Comparison of ENCODE assay signal across 20 cellular contexts in genomic region chr3:12294885-12295580, GRCh38. TPM values are rescaled to one million over a fixed set of nuclear protein-coding genes. Genes with fewer than 3 reads are reported as not detected.
DNase-seq lines count a peak whose midpoint lies in the region; ATAC-seq, FAIRE-seq and TF ChIP-seq lines count a peak whose summit lies in the region.
"Had no signal": no experiment of that assay in that cellular context is flagged by ENCODE, and none has a peak within 500 bp of the region (broad histone marks: within the 10 kb centered on the region; RNA-seq: fewer than 3 reads in every experiment).

No MANE protein-coding gene starts in this region.

- H3K27me3 ChIP-seq in Panc1 (ENCODE audit: control insufficient read depth, insufficient read depth, low read length) (no peaks in the 10 kb centered on the region), HepG2 (ENCODE audit: control insufficient read depth in 1 of 2, insufficient read depth in 2 of 2, low read length in 2 of 2) (no peaks in the 10 kb centered on the region), H7 (ENCODE audit: control insufficient read depth, insufficient read depth, low read length) (peaks cover 13% of the 10 kb centered on the region)

- intact Hi-C loops in Calu3 (cut with micrococcal nuclease; ENCODE audit: unreplicated experiment) (loop anchor here (5.0 kb wide), 1 partner anchor 112 kb away; no protein-coding TSS in a partner anchor), Panc1 (cut with micrococcal nuclease; ENCODE audit: unreplicated experiment) (loop anchor here (10.0 kb wide), 1 partner anchor 180 kb away; no protein-coding TSS in a partner anchor), mucosa of descending colon (cut with DNase I, micrococcal nuclease) (no loop called here), HepG2 (cut with micrococcal nuclease; ENCODE audit: unreplicated experiment) (no loop called here)

- in situ Hi-C loops in Panc1 (cut with HindIII; ENCODE audit: low pct_unique_long_range_greater_than_20kb, low sequenced_read_pairs) (no loop called here), HepG2 (cut with HindIII; ENCODE audit: extremely low pct_ligation_motif_present, low pct_unique_long_range_greater_than_20kb) (no loop called here)

- no peak overlapping the region for H3K27ac Mint-ChIP-seq in Calu3 (ENCODE audit: unreplicated experiment)
- H3K27ac Mint-ChIP-seq: activated naive CD8-positive, alpha-beta T cell treated with anti-CD3 and anti-CD28 coated beads, Interleukin-2, amount 10 ng/mL, durations not matched to agents 7 days and 5 days; CD4-positive, CD25-positive, alpha-beta regulatory T cell; dendritic cell treated with granulocyte-macrophage colony-stimulating factor and Interleukin-4, amounts not matched to agents 40 ng/mL and 50 ng/mL, for 4 days; naive thymus-derived CD8-positive, alpha-beta T cell; stimulated activated naive CD8-positive, alpha-beta T cell treated with anti-CD3 and anti-CD28 coated beads, Interleukin-15, amount 100 ng/mL, for 72 hours; T-cell had no signal

- ATAC-seq in Panc1: no peak
- ATAC-seq in mucosa of descending colon: peak; percentile 35
- no peak for ATAC-seq in HepG2
- ATAC-seq: left lobe of liver; naive thymus-derived CD8-positive, alpha-beta T cell; right cardiac atrium; stimulated activated naive CD8-positive, alpha-beta T cell treated with anti-CD3 and anti-CD28 coated beads, Interleukin-15, amount 100 ng/mL, for 72 hours; T-cell had no signal

- H3K4me3 Mint-ChIP-seq in Calu3 (ENCODE audit: low read depth, unreplicated experiment): peak overlapping the region; percentile 84
- H3K4me3 Mint-ChIP-seq: activated naive CD8-positive, alpha-beta T cell treated with anti-CD3 and anti-CD28 coated beads, Interleukin-2, amount 10 ng/mL, durations not matched to agents 7 days and 5 days; CD4-positive, CD25-positive, alpha-beta regulatory T cell; dendritic cell treated with granulocyte-macrophage colony-stimulating factor and Interleukin-4, amounts not matched to agents 40 ng/mL and 50 ng/mL, for 4 days; naive thymus-derived CD8-positive, alpha-beta T cell; stimulated activated naive CD8-positive, alpha-beta T cell treated with anti-CD3 and anti-CD28 coated beads, Interleukin-15, amount 100 ng/mL, for 72 hours; T-cell had no signal

- H3K36me3 ChIP-seq in Panc1 (ENCODE audit: control insufficient read depth, insufficient read depth, low read length) (no peaks in the 10 kb centered on the region), mucosa of descending colon (ENCODE audit: low read depth) (no peaks in the 10 kb centered on the region), HepG2 (replicated peaks in 1 of 2; ENCODE audit: control insufficient read depth in 1 of 2, insufficient read depth in 2 of 2, low read length in 2 of 2) (no peaks in the 10 kb centered on the region), H7 (replicated peaks; ENCODE audit: control insufficient read depth, insufficient read depth, low read length) (no peaks in the 10 kb centered on the region)

- H3K27ac ChIP-seq in Panc1 (ENCODE audit: low read length) (peak overlapping the region; percentile 93), HepG2 (ENCODE audit: extremely low read length, insufficient read depth, low read length) (no peak overlapping the region)
- H3K27ac ChIP-seq: HL-60 had no signal

- no peaks in the 10 kb centered on the region for H4K20me1 ChIP-seq in HepG2 (ENCODE audit: insufficient read depth, low read length)

- CTCF ChIA-PET in Calu3 (lab: Charles Lee) (interaction anchor here (1.1 kb wide), 1 partner anchor 13 kb away, joined by 4 read pairs; no protein-coding TSS in a partner anchor), Panc1 (lab: Charles Lee) (interaction anchor here (1.2 kb wide), 1 partner anchor 185 kb away, joined by 3 read pairs; no protein-coding TSS in a partner anchor), HepG2 (lab: Yijun Ruan, JAX; ENCODE audit: low intra/inter-chr PET ratio, low total read pairs) (no interaction called here)

- no peaks in the 10 kb centered on the region for H3K27me3 Mint-ChIP-seq in Calu3 (ENCODE audit: unreplicated experiment)
- H3K27me3 Mint-ChIP-seq: dendritic cell treated with granulocyte-macrophage colony-stimulating factor and Interleukin-4, amounts not matched to agents 40 ng/mL and 50 ng/mL, for 4 days; stimulated activated naive CD8-positive, alpha-beta T cell treated with anti-CD3 and anti-CD28 coated beads, Interleukin-15, amount 100 ng/mL, for 72 hours had no signal

- no peak for TF ChIP-seq EP300 in HepG2 (IDR thresholded peaks at IDR 0.05; ENCODE audit: low read depth in 2 of 2, low read length in 2 of 2)
- TF ChIP-seq EP300 in HepG2 (CRISPR knock-in tag; IDR thresholded peaks at IDR 0.05; ENCODE audit: borderline replicate concordance): no peak

- POLR2A ChIA-PET in Panc1 (lab: Charles Lee) (no interaction called here), HepG2 (lab: Yijun Ruan, JAX) (no interaction called here)

- no peak overlapping the region for H3K9ac ChIP-seq in HepG2 (ENCODE audit: insufficient read depth, low read depth, low read length)

- H3K4me3 ChIP-seq in Panc1 (ENCODE audit: low read depth in 2 of 2, low read length in 2 of 2) (peak overlapping the region; percentile 64 to 70; a peak in 3 of 4 replicates), epithelial cell of esophagus (ENCODE audit: low read length) (no peak overlapping the region), mucosa of descending colon (no peak overlapping the region), HepG2 (replicated peaks in 1 of 3; ENCODE audit: insufficient read depth in 1 of 3, low read depth in 2 of 3, low read length in 3 of 3) (no peak overlapping the region), H7 (ENCODE audit: insufficient read depth, low read depth, low read length) (no peak overlapping the region)

- TF ChIP-seq RAD21 in HepG2 (CRISPR knock-in tag; IDR thresholded peaks at IDR 0.05): no peak

- H3K9me3 ChIP-seq in Panc1 (ENCODE audit: control insufficient read depth, insufficient read depth, low read depth, low read length): no peaks in the 10 kb centered on the region
- no peaks in the 10 kb centered on the region for H3K9me3 ChIP-seq in mucosa of descending colon
- no peaks in the 10 kb centered on the region for H3K9me3 ChIP-seq in HepG2 (ENCODE audit: low read length)

- no peak for FAIRE-seq in HepG2 (lab: Jason Lieb, UNC)

- no peak overlapping the region for H3K4me2 ChIP-seq in HepG2 (ENCODE audit: low read depth, low read length)

- H3K9me3 Mint-ChIP-seq in Calu3 (ENCODE audit: low read depth, unreplicated experiment): no peaks in the 10 kb centered on the region
- H3K9me3 Mint-ChIP-seq: activated naive CD8-positive, alpha-beta T cell treated with anti-CD3 and anti-CD28 coated beads, Interleukin-2, amount 10 ng/mL, durations not matched to agents 7 days and 5 days; CD4-positive, CD25-positive, alpha-beta regulatory T cell; dendritic cell treated with granulocyte-macrophage colony-stimulating factor and Interleukin-4, amounts not matched to agents 40 ng/mL and 50 ng/mL, for 4 days; naive thymus-derived CD8-positive, alpha-beta T cell; stimulated activated naive CD8-positive, alpha-beta T cell treated with anti-CD3 and anti-CD28 coated beads, Interleukin-15, amount 100 ng/mL, for 72 hours; T-cell had no signal

- no peak overlapping the region for H2AFZ ChIP-seq in HepG2 (ENCODE audit: low read length)

- H3K36me3 Mint-ChIP-seq in Calu3 (ENCODE audit: insufficient read depth, unreplicated experiment): peaks cover 39% of the 10 kb centered on the region
- H3K36me3 Mint-ChIP-seq: activated naive CD8-positive, alpha-beta T cell treated with anti-CD3 and anti-CD28 coated beads, Interleukin-2, amount 10 ng/mL, durations not matched to agents 7 days and 5 days; CD4-positive, CD25-positive, alpha-beta regulatory T cell; naive thymus-derived CD8-positive, alpha-beta T cell; T-cell had no signal

- DNase-seq in Calu3 (no peak), Panc1 (ENCODE audit: low read depth, low spot score) (no peak), epithelial cell of esophagus (ENCODE audit: low read depth) (peak; percentile 80), mucosa of descending colon (no peak), HepG2 (ENCODE audit: low spot score) (no peak), NCI-H1092 (lab: John Stamatoyannopoulos, UW) (no peak), H7 (no peak), HuH-7 (ENCODE audit: low spot score) (no peak)
- DNase-seq: activated CD4-positive, CD25-positive, alpha-beta regulatory T cell treated with anti-CD3 and anti-CD28 coated beads, Interleukin-2, amount 50 U/mL, for 72 hours; activated naive CD8-positive, alpha-beta T cell treated with anti-CD3 and anti-CD28 coated beads, Interleukin-2, amount 10 ng/mL, durations not matched to agents 7 days and 5 days; CD4-positive, CD25-positive, alpha-beta regulatory T cell; GF-D8; MM.1S; naive thymus-derived CD8-positive, alpha-beta T cell; right cardiac atrium; stimulated activated naive CD8-positive, alpha-beta T cell treated with anti-CD3 and anti-CD28 coated beads, Interleukin-15, amount 100 ng/mL, for 72 hours; T-cell had no signal

- WGBS in HepG2 (ENCODE audit: low lambda C conversion rate): 94% methylated on average over 6 of the region's 6 CpGs

- TF ChIP-seq POLR2A in HepG2 (IDR thresholded peaks at IDR 0.05; ENCODE audit: insufficient read depth in 1 of 2, low read depth in 2 of 2, low read length in 2 of 2): no peak

- TF ChIP-seq CTCF in Calu3 (IDR thresholded peaks at IDR 0.05; ENCODE audit: unreplicated experiment) (no peak), Panc1 (IDR thresholded peaks at IDR 0.05) (no peak), epithelial cell of esophagus (IDR thresholded peaks at IDR 0.05; ENCODE audit: insufficient read depth, low read depth, low read length, missing control alignments) (no peak), mucosa of descending colon (IDR thresholded peaks at IDR 0.05) (no peak), HepG2 (CRISPR knock-in tag; IDR thresholded peaks at IDR 0.05) (no peak)

- BruUV-seq in Calu3 (replicated peaks; lab: Mats Ljungman, UMichigan): no TSS peak
- no TSS peak for BruUV-seq in Panc1 (replicated peaks; lab: Mats Ljungman, UMichigan)
- no TSS peak for BruUV-seq in HepG2 (replicated peaks; lab: Mats Ljungman, UMichigan)

- H3K4me1 ChIP-seq in Panc1 (ENCODE audit: control insufficient read depth, insufficient read depth, low read length) (peaks cover 40% of the 10 kb centered on the region), mucosa of descending colon (ENCODE audit: low read depth) (peaks cover 17% of the 10 kb centered on the region), HepG2 (ENCODE audit: insufficient read depth, low read length) (peaks cover 15% of the 10 kb centered on the region)

- H3K79me2 ChIP-seq in HepG2 (ENCODE audit: insufficient read depth, low read length): peaks cover 73% of the 10 kb centered on the region

- peaks cover 31% of the 10 kb centered on the region for H3K4me1 Mint-ChIP-seq in Calu3 (ENCODE audit: low read depth, unreplicated experiment)
- H3K4me1 Mint-ChIP-seq: activated naive CD8-positive, alpha-beta T cell treated with anti-CD3 and anti-CD28 coated beads, Interleukin-2, amount 10 ng/mL, durations not matched to agents 7 days and 5 days; CD4-positive, CD25-positive, alpha-beta regulatory T cell; naive thymus-derived CD8-positive, alpha-beta T cell; stimulated activated naive CD8-positive, alpha-beta T cell treated with anti-CD3 and anti-CD28 coated beads, Interleukin-15, amount 100 ng/mL, for 72 hours; T-cell had no signal

RNA-seq across cellular contexts. Expression of gene PPARG, which starts 6.2 kb away (rescaled TPM):
- 81.5 and 85.8 TPM in 2 replicates for total RNA-seq in Calu3 (2022)
- total RNA-seq in Panc1 (2021; ENCODE audit: unreplicated experiment): 88.1 TPM
- polyA plus RNA-seq in Panc1 (2012; ENCODE audit: insufficient read length): 66.6 TPM
- 100 to 1,000 TPM in 1 of 3 donors, 10 to 100 TPM in 2; 61.6 to 173 (median 98.8) TPM for total RNA-seq in mucosa of descending colon
- 13.9 and 14.4 TPM in 2 replicates for total RNA-seq in HepG2 (2016; rRNA removed; fragmentation: Illumina TruSeq; extraction: Trizol)
- 46.6 and 50.3 TPM in 2 replicates for total RNA-seq in HepG2 (2016; cell fraction: cytosol; rRNA removed; fragmentation: Illumina TruSeq; extraction: Trizol; ENCODE audit: low read depth)
- 12.2 and 12.9 TPM in 2 replicates for total RNA-seq in HepG2 (2016; cell fraction: insoluble cytoplasmic fraction; rRNA removed; fragmentation: Illumina TruSeq; extraction: Trizol)
- 42.4 and 46.0 TPM in 2 replicates for total RNA-seq in HepG2 (2016; cell fraction: membrane; rRNA removed; fragmentation: Illumina TruSeq; extraction: Trizol)
- 9.1 and 11.2 TPM in 2 replicates for total RNA-seq in HepG2 (2016; cell fraction: nucleus; rRNA removed; fragmentation: Illumina TruSeq; extraction: Trizol)
- 57.4 and 58.3 TPM in 2 replicates for polyA plus RNA-seq in HepG2 (2011; rRNA removed)
- 39.7 and 54.9 TPM in 2 replicates for polyA plus RNA-seq in HepG2 (2011; cell fraction: cytosol; rRNA removed)
- polyA plus RNA-seq in HepG2 (2011; cell fraction: nucleus; rRNA removed): 20.9 and 23.5 TPM in 2 replicates
- polyA plus RNA-seq in HepG2 (2012): 46.8 and 53.5 TPM in 2 replicates
- polyA plus RNA-seq in HepG2 (2016; cell fraction: cytosol; fragmentation: Illumina TruSeq; extraction: Trizol; ENCODE audit: low read depth): 43.6 and 44.8 TPM in 2 replicates
- polyA plus RNA-seq in HepG2 (2016; cell fraction: insoluble cytoplasmic fraction; fragmentation: Illumina TruSeq; extraction: Trizol; ENCODE audit: low read depth): 14.1 and 15.7 TPM in 2 replicates
- 44.6 and 47.3 TPM in 2 replicates for polyA plus RNA-seq in HepG2 (2016; cell fraction: membrane; fragmentation: Illumina TruSeq; extraction: Trizol; ENCODE audit: low read depth)
- polyA plus RNA-seq in HepG2 (2016; cell fraction: nucleus; fragmentation: Illumina TruSeq; extraction: Trizol; ENCODE audit: insufficient read depth, low read depth): 10.1 and 12.7 TPM in 2 replicates
- 77.5 and 86.5 TPM in 2 replicates for polyA minus RNA-seq in HepG2 (2011; rRNA and poly(A)+ RNA removed; ENCODE audit: low replicate concordance)
- polyA minus RNA-seq in HepG2 (2011; cell fraction: cytosol; rRNA and poly(A)+ RNA removed): 38.8 and 51.7 TPM in 2 replicates
- polyA minus RNA-seq in HepG2 (2011; cell fraction: nucleus; rRNA and poly(A)+ RNA removed): 98.1 and 113 TPM in 2 replicates
- total RNA-seq in H7 (2014; rRNA removed; shearing (Covaris generic)): 0.62 and 1.6 TPM in 2 replicates
- total RNA-seq: naive thymus-derived CD8-positive, alpha-beta T cell had no signal
- polyA plus RNA-seq: naive thymus-derived CD8-positive, alpha-beta T cell had no signal

Comparison
In these comparisons a context has a peak if more than half of its experiments do, and no peak if none do; other contexts are left out.
1. H3K4me3 ChIP-seq: peak in Panc1 (2 of 2); none in epithelial cell of esophagus (single experiment), mucosa of descending colon (single experiment), HepG2 (0 of 3) and H7 (single experiment).
2. intact Hi-C loops: an anchor here in Calu3 (5.0 kb wide) and Panc1 (10.0 kb wide); none called in mucosa of descending colon and HepG2.